ENCODE assay signal across 28 cellular contexts in genomic region chr6:48695872-48696271, GRCh38.
"Had no signal": no experiment of that assay in that cellular context is flagged by ENCODE, and none has a peak within 500 bp of the region (broad histone marks: within the 10 kb centered on the region; RNA-seq: fewer than 3 reads in every experiment).

No MANE protein-coding gene starts in this region.

- H3K27me3 ChIP-seq: neural progenitor cell, ovary, spleen, stomach, thyroid gland, tibial nerve, upper lobe of left lung, vagina had no signal

- DNase-seq: naive thymus-derived CD4-positive, alpha-beta T cell; natural killer cell; occipital lobe; ovary; posterior cingulate gyrus; psoas muscle; right cardiac atrium; spleen; stimulated activated CD4-positive, alpha-beta T cell treated with anti-CD3 and anti-CD28 coated beads, Interleukin-12 subunit alpha, Interleukin-12 subunit beta, amount 100 ng/mL, for 4 hours; stimulated activated CD4-positive, alpha-beta T cell treated with anti-CD3 and anti-CD28 coated beads, Interleukin-1b, Interleukin-23, amount 100 ng/mL, for 48 hours; stimulated activated CD4-positive, alpha-beta T cell treated with anti-CD3 and anti-CD28 coated beads, Interleukin-4, amount 100 ng/mL, for 1 hour; stimulated activated CD4-positive, alpha-beta T cell treated with anti-CD3 and anti-CD28 coated beads, Interleukin-4, amount 100 ng/mL, for 4 hours; stimulated activated CD8-positive, alpha-beta memory T cell treated with anti-CD3 and anti-CD28 coated beads, Interleukin-4, amount 100 ng/mL, for 48 hours; stimulated activated naive CD4-positive, alpha-beta T cell treated with Interleukin-2 at 50 U/mL for 16 hours; stomach; thyroid gland; trophoblast cell; upper lobe of left lung had no signal

- FAIRE-seq: urothelium cell line had no signal

- H3K9ac ChIP-seq: neural progenitor cell, parathyroid adenoma had no signal

- ATAC-seq: naive thymus-derived CD4-positive, alpha-beta T cell; natural killer cell; psoas muscle; right cardiac atrium; sciatic nerve; stimulated activated memory B cell treated with anti-CD40 and anti-IgM and Interleukin-4, amounts not matched to agents 10 μg/mL and 1 μg/mL and 100 μg/mL, for 72 hours had no signal

- H3K27ac ChIP-seq: neural progenitor cell, ovary, parathyroid adenoma, psoas muscle, skin epidermis, spleen, stomach, thoracic aorta, thyroid gland, tibial nerve, upper lobe of left lung, vagina had no signal

- H3K9me3 ChIP-seq: ovary, thoracic aorta, thyroid gland, vagina had no signal

- H3K36me3 ChIP-seq: neural progenitor cell, ovary, spleen, stomach, thoracic aorta, thyroid gland, tibial nerve, upper lobe of left lung, vagina had no signal

- H3K4me2 ChIP-seq: neural progenitor cell, smooth muscle cell had no signal

- H3K4me3 ChIP-seq: neural progenitor cell, ovary, psoas muscle, skin epidermis, smooth muscle cell, spleen, stomach, thoracic aorta, thyroid gland, tibial nerve, upper lobe of left lung, vagina had no signal

- H3K79me2 ChIP-seq: parathyroid adenoma had no signal

- H2AFZ ChIP-seq: neural progenitor cell, parathyroid adenoma had no signal

- H3K4me1 ChIP-seq: neural progenitor cell, parathyroid adenoma, psoas muscle, spleen, stomach, thyroid gland, tibial nerve, upper lobe of left lung, vagina had no signal
